Comparison of ENCODE assay signal across 11 cellular contexts in the genomic region with DNA sequence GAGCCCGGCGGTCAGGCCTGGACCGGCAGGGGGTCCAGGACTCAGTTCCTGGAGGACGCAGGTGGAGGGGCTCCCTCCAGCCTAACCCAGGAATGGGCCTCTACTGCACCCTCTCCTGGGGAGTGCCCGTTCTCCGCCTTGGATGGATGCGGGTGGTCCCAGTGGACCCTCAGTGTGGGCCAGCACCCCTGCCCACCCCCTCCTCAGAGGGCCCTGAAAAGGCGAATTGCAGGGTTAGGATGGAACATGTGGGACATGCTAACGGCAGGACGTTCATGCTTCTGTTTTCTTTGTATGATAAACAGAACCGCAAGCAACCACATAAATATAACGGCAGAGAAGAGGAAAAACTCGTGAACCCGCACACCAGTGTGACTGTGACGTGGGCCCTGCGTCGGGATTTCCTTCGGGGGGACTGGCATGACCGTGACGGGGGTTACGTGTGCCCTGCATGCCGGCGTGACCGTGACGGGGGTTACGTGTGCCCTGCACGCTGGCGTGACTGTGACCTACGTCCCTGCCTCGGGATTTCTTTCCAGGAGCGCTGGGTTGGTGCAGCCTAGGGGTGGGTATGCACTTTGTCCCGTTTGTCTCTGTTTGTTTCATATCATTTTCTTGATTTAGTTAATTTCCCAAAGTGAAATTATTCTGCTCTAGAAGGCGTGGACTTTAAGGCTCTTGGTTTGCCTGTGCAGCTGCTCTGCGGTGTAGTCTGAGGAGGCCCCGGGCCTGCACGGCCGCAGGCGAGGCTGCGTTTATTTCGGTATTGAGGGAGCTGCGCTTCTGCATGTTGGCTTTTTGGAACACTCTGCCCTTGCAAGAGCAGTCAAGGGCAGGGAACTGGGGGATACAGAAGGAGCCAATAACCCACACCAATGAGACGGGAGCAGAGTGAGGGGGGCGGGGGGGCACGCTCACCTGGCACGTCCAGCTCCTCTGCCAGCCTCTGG. TPM values are rescaled to one million over a fixed set of nuclear protein-coding genes. Genes with fewer than 3 reads are reported as not detected.
DNase-seq lines count a peak whose midpoint lies in the region; ATAC-seq and TF ChIP-seq lines count a peak whose summit lies in the region.
"Had no signal": no experiment of that assay in that cellular context is flagged by ENCODE, and none has a peak within 500 bp of the region (broad histone marks: within the 10 kb centered on the region; RNA-seq: fewer than 3 reads in every experiment).

No MANE protein-coding gene starts in this region.

- H3K9ac ChIP-seq in iPS-20b (ENCODE audit: low read depth, low read length), result peak overlapping the region; percentile 45; the same call in 1 of the 2 replicates

- H3K36me3 ChIP-seq in WERI-Rb-1 (no peaks in the 10 kb centered on the region), iPS-20b (ENCODE audit: insufficient read depth, low read depth, low read length) (0 out of 2 replicates have a peak, but pooled peaks cover 3% of the 10 kb centered on the region)
- H3K36me3 ChIP-seq: esophagus squamous epithelium, SJSA1 had no signal

- no peaks in the 10 kb centered on the region for H3K9me3 ChIP-seq in WERI-Rb-1 (ENCODE audit: severe bottlenecking)
- no peaks in the 10 kb centered on the region for H3K9me3 ChIP-seq in iPS-20b (ENCODE audit: insufficient read depth, low read depth, low read length)
- H3K9me3 ChIP-seq: esophagus squamous epithelium, SJSA1 had no signal

- no peaks in the 10 kb centered on the region for H3K4me1 Mint-ChIP-seq in activated CD8-positive, alpha-beta T cell treated with anti-CD3 and anti-CD28 coated beads for 36 hours (ENCODE audit: low read depth)

- peak; percentile 1 for DNase-seq in SHP77 treated with DMSO at 0.1 percent for 48 hours (lab: John Stamatoyannopoulos, UW)
- DNase-seq in SHP77 (lab: John Stamatoyannopoulos, UW), result no peak
- DNase-seq in WERI-Rb-1, result peak; percentile 6
- DNase-seq in sciatic nerve (ENCODE audit: low spot score), result peak; percentile 57
- no peak for DNase-seq in activated CD8-positive, alpha-beta T cell treated with anti-CD3 and anti-CD28 coated beads for 36 hours
- no peak for DNase-seq in NCI-H187 (lab: John Stamatoyannopoulos, UW)
- DNase-seq: esophagus squamous epithelium, NCI-H748 treated with DMSO at 0.1 percent for 48 hours had no signal

- intact Hi-C loops in sciatic nerve (cut with DNase I), result no loop called here
- intact Hi-C loops in activated CD8-positive, alpha-beta T cell treated with anti-CD3 and anti-CD28 coated beads for 36 hours (cut with micrococcal nuclease), result no loop called here

- TF ChIP-seq CTCF in WERI-Rb-1 (IDR thresholded peaks at IDR 0.05; ENCODE audit: low read depth, low read length), result no peak
- no peak for TF ChIP-seq CTCF in activated CD8-positive, alpha-beta T cell treated with anti-CD3 and anti-CD28 coated beads for 36 hours (IDR thresholded peaks at IDR 0.05)

- no peaks in the 10 kb centered on the region for H3K27me3 Mint-ChIP-seq in activated CD8-positive, alpha-beta T cell treated with anti-CD3 and anti-CD28 coated beads for 36 hours

- no peak for ATAC-seq in sciatic nerve
- ATAC-seq in activated CD8-positive, alpha-beta T cell treated with anti-CD3 and anti-CD28 coated beads for 36 hours, result no peak
- no peak for ATAC-seq in GM18519 (IDR thresholded peaks at IDR 0.05; ENCODE audit: low FRiP score, unreplicated experiment)

- no peaks in the 10 kb centered on the region for H3K36me3 Mint-ChIP-seq in activated CD8-positive, alpha-beta T cell treated with anti-CD3 and anti-CD28 coated beads for 36 hours (ENCODE audit: low read depth)

- peaks cover 5% of the 10 kb centered on the region; the same call in 1 of the 2 replicates for H3K4me1 ChIP-seq in iPS-20b (ENCODE audit: insufficient read depth, low read length)

- no peak overlapping the region for H3K4me3 ChIP-seq in WERI-Rb-1 (ENCODE audit: low read depth, low read length)
- no peak overlapping the region for H3K4me3 ChIP-seq in iPS-20b (ENCODE audit: low read length)
- H3K4me3 ChIP-seq: SJSA1 had no signal

- POLR2A ChIA-PET in activated CD8-positive, alpha-beta T cell treated with anti-CD3 and anti-CD28 coated beads for 36 hours (lab: Charles Lee), result interaction anchor here (0.5 to 0.9 kb wide), 2 partner anchors 20 to 484 kb away, joined by 3 read pairs; no protein-coding TSS in a partner anchor

- H3K27me3 ChIP-seq in WERI-Rb-1 (ENCODE audit: insufficient read depth, low read depth, severe bottlenecking), result no peaks in the 10 kb centered on the region
- no peaks in the 10 kb centered on the region for H3K27me3 ChIP-seq in iPS-20b (ENCODE audit: insufficient read depth, low read length)
- H3K27me3 ChIP-seq: esophagus squamous epithelium, SJSA1 had no signal

- no peaks in the 10 kb centered on the region for H3K9me3 Mint-ChIP-seq in activated CD8-positive, alpha-beta T cell treated with anti-CD3 and anti-CD28 coated beads for 36 hours

- H3K4me3 Mint-ChIP-seq in activated CD8-positive, alpha-beta T cell treated with anti-CD3 and anti-CD28 coated beads for 36 hours, result no peak overlapping the region

- H3K27ac Mint-ChIP-seq in activated CD8-positive, alpha-beta T cell treated with anti-CD3 and anti-CD28 coated beads for 36 hours, result no peak overlapping the region

- H3K27ac ChIP-seq in WERI-Rb-1 (no peak overlapping the region), iPS-20b (ENCODE audit: low read length) (peak overlapping the region; percentile 23)
- H3K27ac ChIP-seq: esophagus squamous epithelium, SJSA1 had no signal

- CTCF ChIA-PET in activated CD8-positive, alpha-beta T cell treated with anti-CD3 and anti-CD28 coated beads for 36 hours (lab: Charles Lee), result interaction anchor here (1.0 to 2.5 kb wide), 10 partner anchors 9 to 185 kb away, joined by 3 to 10 read pairs (median 4); a partner anchor contains a TSS

RNA-seq across cellular contexts. Expression of a gene that starts 3.1 kb away (rescaled TPM):
- total RNA-seq in sciatic nerve, result 2.9 TPM
- total RNA-seq in activated CD8-positive, alpha-beta T cell treated with anti-CD3 and anti-CD28 coated beads for 36 hours, result under 1 TPM; 0.52 to 0.85 TPM
- total RNA-seq: esophagus squamous epithelium, SJSA1 had no signal

RNA-seq across cellular contexts. Expression of a gene that starts 32.0 kb away (rescaled TPM):
- 9.9 TPM for total RNA-seq in sciatic nerve
- 10 to 100 TPM; 23.2 to 24.2 TPM for total RNA-seq in activated CD8-positive, alpha-beta T cell treated with anti-CD3 and anti-CD28 coated beads for 36 hours

RNA-seq across cellular contexts. Expression of a gene that starts 54.4 kb away (rescaled TPM):
- 397 TPM for total RNA-seq in sciatic nerve
- total RNA-seq in activated CD8-positive, alpha-beta T cell treated with anti-CD3 and anti-CD28 coated beads for 36 hours, result 10 to 100 TPM; 25.0 to 25.3 TPM

Comparison
In these comparisons a context has a peak if more than half of its experiments do, and no peak if none do; other contexts are left out.
1. DNase-seq: peak in SHP77 treated with DMSO at 0.1 percent for 48 hours (single experiment), WERI-Rb-1 (single experiment) and sciatic nerve (single experiment); none in SHP77 (0 of 2), activated CD8-positive, alpha-beta T cell treated with anti-CD3 and anti-CD28 coated beads for 36 hours (single experiment) and NCI-H187 (0 of 2).
2. RNA of a gene that starts 54.4 kb away (total RNA-seq): 397 TPM in sciatic nerve (single experiment); 25.0 to 25.3 TPM in activated CD8-positive, alpha-beta T cell treated with anti-CD3 and anti-CD28 coated beads for 36 hours; every median in the first group is over 10 times any median in the second.